Comparison of ENCODE assay signal across 9 cellular contexts in the genomic region with DNA sequence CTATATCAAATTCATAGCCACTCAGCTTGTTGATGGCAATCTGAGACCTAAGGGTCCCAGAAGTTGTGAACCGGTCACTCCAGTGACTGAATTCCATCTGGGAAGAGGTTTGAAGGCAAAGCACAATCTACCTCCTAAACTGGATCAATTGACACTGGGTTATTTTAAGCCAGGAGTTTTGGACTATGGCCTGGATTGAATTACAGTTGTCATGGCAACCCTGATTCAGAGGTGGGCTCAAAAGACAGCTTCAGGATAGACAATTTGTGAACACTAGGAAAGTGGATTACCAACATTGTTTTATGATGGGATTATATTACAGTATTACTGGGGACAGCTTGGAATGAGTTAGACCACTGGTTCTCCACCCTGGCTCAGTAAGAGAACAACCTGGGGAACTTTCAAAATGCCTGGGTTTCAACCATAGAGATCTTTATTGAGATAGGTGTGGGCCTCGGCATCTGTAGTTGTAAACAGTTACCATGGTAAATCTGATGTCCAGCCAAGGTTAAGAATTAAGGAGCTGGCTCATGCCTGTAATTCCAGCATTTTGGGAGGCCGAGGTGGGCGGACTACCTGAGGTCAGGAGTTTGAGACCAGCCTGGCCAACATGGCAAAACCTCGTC. TPM values are rescaled to one million over a fixed set of nuclear protein-coding genes. Genes with fewer than 3 reads are reported as not detected.
DNase-seq lines count a peak whose midpoint lies in the region; FAIRE-seq and TF ChIP-seq lines count a peak whose summit lies in the region.
"Had no signal": no experiment of that assay in that cellular context is flagged by ENCODE, and none has a peak within 500 bp of the region (broad histone marks: within the 10 kb centered on the region; RNA-seq: fewer than 3 reads in every experiment).

No MANE protein-coding gene starts in this region.

- CTCF ChIA-PET in HEK293 (lab: Yijun Ruan, JAX): interaction anchor here (0.7 to 1.2 kb wide), 2 partner anchors 42 to 116 kb away, joined by 3 to 7 read pairs; no protein-coding TSS in a partner anchor

- FAIRE-seq in frontal cortex (lab: Jason Lieb, UNC): no peak

- H3K9ac ChIP-seq in skeletal muscle tissue (ENCODE audit: low read depth in 1 of 3, low read length in 3 of 3): peak overlapping the region in 1 of 3 donors; percentile 54
- H3K9ac ChIP-seq: KMS-11 had no signal

- DNase-seq in NCI-H446 treated with DMSO at 0.1 percent for 48 hours (lab: John Stamatoyannopoulos, UW): peak; percentile 63
- no peak for DNase-seq in coronary artery (ENCODE audit: low spot score)
- no peak for DNase-seq in epidermal melanocyte (ENCODE audit: insufficient read length, low spot score)
- no peak for DNase-seq in MG63
- no peak for DNase-seq in WERI-Rb-1
- no peak for DNase-seq in frontal cortex (ENCODE audit: low spot score in 2 of 2)

- H3K27ac ChIP-seq in HEK293 (ENCODE audit: extremely low read depth, low read depth, low read length) (peak overlapping the region; percentile 75; the same call in 1 of the 2 replicates), coronary artery (peak overlapping the region; percentile 37 to 58), skeletal muscle tissue (ENCODE audit: low read depth, low read length) (peak overlapping the region; percentile 55), WERI-Rb-1 (no peak overlapping the region)
- H3K27ac ChIP-seq: KMS-11 had no signal

- H3K27me3 ChIP-seq in skeletal muscle tissue (ENCODE audit: control insufficient read depth in 3 of 3, insufficient read depth in 3 of 3, low read length in 3 of 3) (no peaks in the 10 kb centered on the region), MG63 (no peaks in the 10 kb centered on the region), WERI-Rb-1 (ENCODE audit: insufficient read depth, low read depth, severe bottlenecking) (no peaks in the 10 kb centered on the region)

- TF ChIP-seq CTCF in HEK293 (tag by site-specific recombination; IDR thresholded peaks at IDR 0.05) (no peak), coronary artery (IDR thresholded peaks at IDR 0.05) (no peak), WERI-Rb-1 (IDR thresholded peaks at IDR 0.05; ENCODE audit: low read depth, low read length) (no peak)

- H3K9me3 ChIP-seq in HEK293 (ENCODE audit: control insufficient read depth, insufficient read depth, low read depth, low read length): no peaks in the 10 kb centered on the region
- H3K9me3 ChIP-seq in skeletal muscle tissue (ENCODE audit: control insufficient read depth in 3 of 3, low read length in 3 of 3): no peaks in the 10 kb centered on the region
- no peaks in the 10 kb centered on the region for H3K9me3 ChIP-seq in MG63
- no peaks in the 10 kb centered on the region for H3K9me3 ChIP-seq in WERI-Rb-1 (ENCODE audit: severe bottlenecking)

- no peak overlapping the region for H3K4me3 ChIP-seq in HEK293 (ENCODE audit: low read depth, low read length)
- peak overlapping the region; percentile 32 for H3K4me3 ChIP-seq in coronary artery
- H3K4me3 ChIP-seq in skeletal muscle tissue (ENCODE audit: low read length in 3 of 3): peak overlapping the region in 1 of 3 donors; percentile 20
- no peak overlapping the region for H3K4me3 ChIP-seq in MG63
- no peak overlapping the region for H3K4me3 ChIP-seq in WERI-Rb-1 (ENCODE audit: low read depth, low read length)

- POLR2A ChIA-PET in HEK293 (lab: Yijun Ruan, JAX): no interaction called here

- H3K36me3 ChIP-seq in HEK293 (ENCODE audit: control insufficient read depth in 2 of 2, insufficient read depth in 1 of 2, low read length in 2 of 2): no peaks in the 10 kb centered on the region
- H3K36me3 ChIP-seq in skeletal muscle tissue (ENCODE audit: control insufficient read depth in 3 of 3, insufficient read depth in 3 of 3, low read length in 3 of 3): no peaks in the 10 kb centered on the region
- no peaks in the 10 kb centered on the region for H3K36me3 ChIP-seq in MG63
- no peaks in the 10 kb centered on the region for H3K36me3 ChIP-seq in WERI-Rb-1

- peaks cover 34% of the 10 kb centered on the region for H3K4me1 ChIP-seq in HEK293 (ENCODE audit: control insufficient read depth, insufficient read depth, low read length)
- H3K4me1 ChIP-seq in skeletal muscle tissue (ENCODE audit: control insufficient read depth in 3 of 3, insufficient read depth in 3 of 3, low read length in 3 of 3): peaks cover 7 to 15% (median 14%) of the 10 kb centered on the region in 3 donors

TF ChIP-seq in HEK293, 187 proteins besides CTCF, POLR2A, EP300 and RAD21:
- TF ChIP-seq ZNF600 (tag by site-specific recombination; IDR thresholded peaks at IDR 0.05) (peak; percentile 44), ZNF624 (tag by site-specific recombination; IDR thresholded peaks at IDR 0.05) (no peak), ZNF664 (tag by site-specific recombination; IDR thresholded peaks at IDR 0.05) (peak; percentile 38; the same call in 1 of the 2 replicates), ZIC2 (tag by site-specific recombination; IDR thresholded peaks at IDR 0.05) (no peak), ZNF394 (tag by site-specific recombination; IDR thresholded peaks at IDR 0.05; ENCODE audit: borderline replicate concordance) (no peak), ZSCAN23 (tag by site-specific recombination; IDR thresholded peaks at IDR 0.05) (no peak), ZNF707 (tag by site-specific recombination; IDR thresholded peaks at IDR 0.05) (no peak), OSR2 (tag by site-specific recombination; IDR thresholded peaks at IDR 0.05) (peak; percentile 35; the same call in 1 of the 2 replicates), ZNF366 (tag by site-specific recombination; conservative IDR thresholded peaks at IDR 0.05) (peak; percentile 74), ZNF768 (tag by site-specific recombination; IDR thresholded peaks at IDR 0.05) (no peak), ZNF561 (tag by site-specific recombination; IDR thresholded peaks at IDR 0.05; ENCODE audit: borderline replicate concordance) (0 out of 2 replicates have a peak, but pooled peaks have one; percentile 35), FEZF1 (tag by site-specific recombination; IDR thresholded peaks at IDR 0.05) (peak; percentile 53)
- TF ChIP-seq, protein P1, sequence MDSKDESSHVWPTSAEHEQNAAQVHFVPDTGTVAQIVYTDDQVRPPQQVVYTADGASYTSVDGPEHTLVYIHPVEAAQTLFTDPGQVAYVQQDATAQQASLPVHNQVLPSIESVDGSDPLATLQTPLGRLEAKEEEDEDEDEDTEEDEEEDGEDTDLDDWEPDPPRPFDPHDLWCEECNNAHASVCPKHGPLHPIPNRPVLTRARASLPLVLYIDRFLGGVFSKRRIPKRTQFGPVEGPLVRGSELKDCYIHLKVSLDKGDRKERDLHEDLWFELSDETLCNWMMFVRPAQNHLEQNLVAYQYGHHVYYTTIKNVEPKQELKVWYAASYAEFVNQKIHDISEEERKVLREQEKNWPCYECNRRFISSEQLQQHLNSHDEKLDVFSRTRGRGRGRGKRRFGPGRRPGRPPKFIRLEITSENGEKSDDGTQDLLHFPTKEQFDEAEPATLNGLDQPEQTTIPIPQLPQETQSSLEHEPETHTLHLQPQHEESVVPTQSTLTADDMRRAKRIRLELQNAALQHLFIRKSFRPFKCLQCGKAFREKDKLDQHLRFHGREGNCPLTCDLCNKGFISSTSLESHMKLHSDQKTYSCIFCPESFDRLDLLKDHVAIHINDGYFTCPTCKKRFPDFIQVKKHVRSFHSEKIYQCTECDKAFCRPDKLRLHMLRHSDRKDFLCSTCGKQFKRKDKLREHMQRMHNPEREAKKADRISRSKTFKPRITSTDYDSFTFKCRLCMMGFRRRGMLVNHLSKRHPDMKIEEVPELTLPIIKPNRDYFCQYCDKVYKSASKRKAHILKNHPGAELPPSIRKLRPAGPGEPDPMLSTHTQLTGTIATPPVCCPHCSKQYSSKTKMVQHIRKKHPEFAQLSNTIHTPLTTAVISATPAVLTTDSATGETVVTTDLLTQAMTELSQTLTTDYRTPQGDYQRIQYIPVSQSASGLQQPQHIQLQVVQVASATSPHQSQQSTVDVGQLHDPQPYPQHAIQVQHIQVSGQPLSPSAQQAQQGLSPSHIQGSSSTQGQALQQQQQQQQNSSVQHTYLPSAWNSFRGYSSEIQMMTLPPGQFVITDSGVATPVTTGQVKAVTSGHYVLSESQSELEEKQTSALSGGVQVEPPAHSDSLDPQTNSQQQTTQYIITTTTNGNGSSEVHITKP (tag by site-specific recombination; IDR thresholded peaks at IDR 0.05): peak; percentile 48
- TF ChIP-seq, protein P2, sequence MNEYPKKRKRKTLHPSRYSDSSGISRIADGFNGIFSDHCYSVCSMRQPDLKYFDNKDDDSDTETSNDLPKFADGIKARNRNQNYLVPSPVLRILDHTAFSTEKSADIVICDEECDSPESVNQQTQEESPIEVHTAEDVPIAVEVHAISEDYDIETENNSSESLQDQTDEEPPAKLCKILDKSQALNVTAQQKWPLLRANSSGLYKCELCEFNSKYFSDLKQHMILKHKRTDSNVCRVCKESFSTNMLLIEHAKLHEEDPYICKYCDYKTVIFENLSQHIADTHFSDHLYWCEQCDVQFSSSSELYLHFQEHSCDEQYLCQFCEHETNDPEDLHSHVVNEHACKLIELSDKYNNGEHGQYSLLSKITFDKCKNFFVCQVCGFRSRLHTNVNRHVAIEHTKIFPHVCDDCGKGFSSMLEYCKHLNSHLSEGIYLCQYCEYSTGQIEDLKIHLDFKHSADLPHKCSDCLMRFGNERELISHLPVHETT (tag by site-specific recombination; IDR thresholded peaks at IDR 0.05): no peak

RNA-seq across cellular contexts. Expression of a gene that starts 58.8 kb away (rescaled TPM):
- total RNA-seq in skeletal muscle tissue (8.4 TPM), frontal cortex (35.5 TPM)
- 0.52 and 0.53 TPM in 2 replicates for total RNA-seq in MG63 (2014; rRNA removed; shearing (Covaris generic); ENCODE audit: low replicate concordance)
